ENCODE assay signal across 28 cellular contexts in genomic region chr1:230335861-230336549, GRCh38.
DNase-seq lines count a peak whose midpoint lies in the region; ATAC-seq and TF ChIP-seq lines count a peak whose summit lies in the region.
"Had no signal": no experiment of that assay in that cellular context is flagged by ENCODE, and none has a peak within 500 bp of the region (broad histone marks: within the 10 kb centered on the region; RNA-seq: fewer than 3 reads in every experiment).

No MANE protein-coding gene starts in this region.

- ATAC-seq in left lung (peak; percentile 36), mucosa of descending colon (no peak)
- ATAC-seq: lower lobe of right lung had no signal

- H3K27me3 Mint-ChIP-seq in chondrocyte (ENCODE audit: low read depth) = no peaks in the 10 kb centered on the region
- no peaks in the 10 kb centered on the region for H3K27me3 Mint-ChIP-seq in endodermal cell (ENCODE audit: insufficient read depth)

- H3K9me3 ChIP-seq in AG04450 (ENCODE audit: control insufficient read depth, insufficient read depth, low read length) (peaks cover 5% of the 10 kb centered on the region; the same call in 1 of the 2 replicates), left lung (no peaks in the 10 kb centered on the region), mucosa of descending colon (no peaks in the 10 kb centered on the region), endodermal cell (ENCODE audit: control insufficient read depth, low read length) (no peaks in the 10 kb centered on the region)
- H3K9me3 ChIP-seq: esophagus squamous epithelium, lower lobe of right lung, Peyer's patch, sigmoid colon, upper lobe of left lung had no signal

- H3K36me3 ChIP-seq in left lung (no peaks in the 10 kb centered on the region), mucosa of descending colon (ENCODE audit: low read depth) (no peaks in the 10 kb centered on the region), endodermal cell (ENCODE audit: control insufficient read depth, insufficient read depth, low read length) (no peaks in the 10 kb centered on the region)
- H3K36me3 ChIP-seq: esophagus squamous epithelium, lower lobe of right lung, Peyer's patch, sigmoid colon, upper lobe of left lung had no signal

- peak overlapping the region; percentile 8 for H3K27ac Mint-ChIP-seq in chondrocyte (ENCODE audit: unreplicated experiment)
- no peak overlapping the region for H3K27ac Mint-ChIP-seq in endodermal cell
- H3K27ac Mint-ChIP-seq: activated B cell treated with CpG ODN at 0.5 μM for 24 hours; activated CD4-positive, alpha-beta memory T cell treated with anti-CD3 and anti-CD28 coated beads, Interleukin-2, amount 10 ng/mL, durations not matched to agents 7 days and 5 days; activated naive CD4-positive, alpha-beta T cell treated with anti-CD3 and anti-CD28 coated beads for 36 hours; activated T-cell treated with anti-CD3 and anti-CD28 coated beads, Interleukin-2, amount 50 U/mL, for 24 hours; CD4-positive, alpha-beta memory T cell; immature natural killer cell; stimulated activated naive CD8-positive, alpha-beta T cell treated with anti-CD3 and anti-CD28 coated beads, Interleukin-15, Interleukin-2, amounts not matched to agents 100 ng/mL and 50 ng/mL, for 24 hours had no signal

- peak; percentile 30 for DNase-seq in AG04450 (ENCODE audit: low read depth, low spot score)
- peak; percentile 15 for DNase-seq in EL
- no peak for DNase-seq in chondrocyte (ENCODE audit: low spot score)
- DNase-seq in left lung = no peak
- no peak for DNase-seq in mucosa of descending colon
- no peak for DNase-seq in lower leg skin (ENCODE audit: low spot score in 2 of 2)
- DNase-seq in endodermal cell = no peak
- DNase-seq in GM10248 (ENCODE audit: extremely low spot score) = no peak
- DNase-seq: activated B cell treated with CpG ODN at 0.5 μM for 24 hours; activated CD4-positive, alpha-beta memory T cell treated with anti-CD3 and anti-CD28 coated beads, Interleukin-2, amount 10 ng/mL, durations not matched to agents 7 days and 5 days; activated naive CD4-positive, alpha-beta T cell treated with anti-CD3 and anti-CD28 coated beads for 36 hours; activated T-cell treated with anti-CD3 and anti-CD28 coated beads, Interleukin-2, amount 50 U/mL, for 24 hours; amygdala; CD4-positive, alpha-beta memory T cell; effector CD8-positive, alpha-beta T cell; esophagus squamous epithelium; immature natural killer cell; lower lobe of right lung; NCI-H1694 treated with DMSO at 0.1 percent for 48 hours; NCI-H2227 treated with DMSO at 0.1 percent for 48 hours; NK-92 treated with Interleukin-12 subunit alpha and Interleukin-12 subunit beta, amount 100 ng/mL, for 24 hours; Peyer's patch; sigmoid colon; stimulated activated CD4-positive, alpha-beta T cell treated with anti-CD3 and anti-CD28 coated beads, Interleukin-2, amount 100 ng/mL, for 24 hours; T-helper 9 cell; upper lobe of left lung had no signal

- H3K27me3 ChIP-seq in AG04450 (ENCODE audit: control insufficient read depth, insufficient read depth, low read length) (no peaks in the 10 kb centered on the region), left lung (peaks cover 0 to 14% of the 10 kb centered on the region in 2 donors), endodermal cell (ENCODE audit: control insufficient read depth, insufficient read depth, low read length, poor library complexity, severe bottlenecking) (no peaks in the 10 kb centered on the region)
- H3K27me3 ChIP-seq: Peyer's patch, sigmoid colon, upper lobe of left lung had no signal

- TF ChIP-seq POLR2A in lower leg skin (IDR thresholded peaks at IDR 0.05) = no peak

- H3K4me1 ChIP-seq in left lung (no peaks in the 10 kb centered on the region), mucosa of descending colon (ENCODE audit: low read depth) (no peaks in the 10 kb centered on the region), endodermal cell (ENCODE audit: control insufficient read depth, insufficient read depth, low read length) (no peaks in the 10 kb centered on the region)
- H3K4me1 ChIP-seq: esophagus squamous epithelium, lower lobe of right lung, Peyer's patch, upper lobe of left lung had no signal

- TF ChIP-seq CTCF in AG04450 (IDR thresholded peaks at IDR 0.05; ENCODE audit: low read depth, low read length) (no peak), chondrocyte (IDR thresholded peaks at IDR 0.05) (no peak), left lung (IDR thresholded peaks at IDR 0.05) (no peak), mucosa of descending colon (IDR thresholded peaks at IDR 0.05) (no peak), lower leg skin (IDR thresholded peaks at IDR 0.05) (no peak), endodermal cell (conservative IDR thresholded peaks at IDR 0.05) (no peak), GM10248 (IDR thresholded peaks at IDR 0.05; ENCODE audit: control extremely low read depth, extremely low read depth, low read depth, missing control alignments) (no peak)

- WGBS in lower leg skin, 2 donors = 65 to 71% methylated on average over 11 to 12 of the region's 12 CpGs
- 84 to 91% methylated on average over 4 to 12 of the region's 12 CpGs for WGBS in endodermal cell (ENCODE audit: insufficient coverage in 1 of 2, insufficient read length in 1 of 2), 2 experiments

- H3K9ac ChIP-seq in endodermal cell (ENCODE audit: extremely low read depth, low read length, poor library complexity, severe bottlenecking) = no peak overlapping the region

- H3K4me3 Mint-ChIP-seq in chondrocyte (ENCODE audit: unreplicated experiment) = no peak overlapping the region
- no peak overlapping the region for H3K4me3 Mint-ChIP-seq in endodermal cell
- H3K4me3 Mint-ChIP-seq: activated B cell treated with CpG ODN at 0.5 μM for 24 hours; activated CD4-positive, alpha-beta memory T cell treated with anti-CD3 and anti-CD28 coated beads, Interleukin-2, amount 10 ng/mL, durations not matched to agents 7 days and 5 days; activated naive CD4-positive, alpha-beta T cell treated with anti-CD3 and anti-CD28 coated beads for 36 hours; activated T-cell treated with anti-CD3 and anti-CD28 coated beads, Interleukin-2, amount 50 U/mL, for 24 hours; CD4-positive, alpha-beta memory T cell; central memory CD8-positive, alpha-beta T cell; immature natural killer cell; stimulated activated naive CD8-positive, alpha-beta T cell treated with anti-CD3 and anti-CD28 coated beads, Interleukin-15, Interleukin-2, amounts not matched to agents 100 ng/mL and 50 ng/mL, for 24 hours had no signal

- no peak overlapping the region for H3K4me3 ChIP-seq in AG04450 (ENCODE audit: low read depth, low read length)
- no peak overlapping the region for H3K4me3 ChIP-seq in left lung
- H3K4me3 ChIP-seq in mucosa of descending colon = no peak overlapping the region
- H3K4me3 ChIP-seq in lower leg skin (ENCODE audit: low read depth, poor library complexity, severe bottlenecking) = no peak overlapping the region
- no peak overlapping the region for H3K4me3 ChIP-seq in endodermal cell (ENCODE audit: low read length)
- H3K4me3 ChIP-seq: esophagus squamous epithelium, lower lobe of right lung, Peyer's patch, sigmoid colon, upper lobe of left lung had no signal

- H3K27ac ChIP-seq in AG04450 (ENCODE audit: low read depth, low read length) (peak overlapping the region; percentile 11), left lung (no peak overlapping the region), endodermal cell (ENCODE audit: low read depth, low read length) (no peak overlapping the region)
- H3K27ac ChIP-seq: esophagus squamous epithelium, lower lobe of right lung, Peyer's patch, sigmoid colon, upper lobe of left lung had no signal

- intact Hi-C loops in left lung (cut with DNase I) (no loop called here), mucosa of descending colon (cut with DNase I, micrococcal nuclease) (no loop called here), lower leg skin (cut with DNase I; ENCODE audit: low total_unique reads) (no loop called here)

- H3K36me3 Mint-ChIP-seq in chondrocyte (ENCODE audit: low read depth) (no peaks in the 10 kb centered on the region), endodermal cell (ENCODE audit: low read depth) (no peaks in the 10 kb centered on the region)
- H3K36me3 Mint-ChIP-seq: CD4-positive, alpha-beta memory T cell; immature natural killer cell had no signal

- POLR2A ChIA-PET in AG04450 (lab: Yijun Ruan, JAX) (interaction anchor here (0.8 kb wide), 1 partner anchor 18 kb away, joined by 3 read pairs; no protein-coding TSS in a partner anchor), GM10248 (lab: Yijun Ruan, JAX) (no interaction called here)

- CTCF ChIA-PET in AG04450 (lab: Charles Lee) (no interaction called here), GM10248 (lab: Yijun Ruan, JAX) (no interaction called here)

- peaks cover 34% of the 10 kb centered on the region for H3K4me1 Mint-ChIP-seq in chondrocyte (ENCODE audit: low read depth)
- peaks cover 3% of the 10 kb centered on the region for H3K4me1 Mint-ChIP-seq in endodermal cell
- H3K4me1 Mint-ChIP-seq: activated B cell treated with CpG ODN at 0.5 μM for 24 hours; activated CD4-positive, alpha-beta memory T cell treated with anti-CD3 and anti-CD28 coated beads, Interleukin-2, amount 10 ng/mL, durations not matched to agents 7 days and 5 days; CD4-positive, alpha-beta memory T cell; central memory CD8-positive, alpha-beta T cell had no signal

- H3K9me3 Mint-ChIP-seq in chondrocyte (ENCODE audit: low read depth) = peaks cover 4% of the 10 kb centered on the region
- H3K9me3 Mint-ChIP-seq in endodermal cell = no peaks in the 10 kb centered on the region
- H3K9me3 Mint-ChIP-seq: activated B cell treated with CpG ODN at 0.5 μM for 24 hours; activated CD4-positive, alpha-beta memory T cell treated with anti-CD3 and anti-CD28 coated beads, Interleukin-2, amount 10 ng/mL, durations not matched to agents 7 days and 5 days; activated naive CD4-positive, alpha-beta T cell treated with anti-CD3 and anti-CD28 coated beads for 36 hours; activated T-cell treated with anti-CD3 and anti-CD28 coated beads, Interleukin-2, amount 50 U/mL, for 24 hours; CD4-positive, alpha-beta memory T cell; central memory CD8-positive, alpha-beta T cell; immature natural killer cell; stimulated activated naive CD8-positive, alpha-beta T cell treated with anti-CD3 and anti-CD28 coated beads, Interleukin-15, Interleukin-2, amounts not matched to agents 100 ng/mL and 50 ng/mL, for 24 hours had no signal

Comparison
In these comparisons a context has a peak if more than half of its experiments do, and no peak if none do; other contexts are left out.
1. DNase-seq: peak in AG04450 (single experiment) and EL (single experiment); none in chondrocyte (single experiment), left lung (0 of 2), mucosa of descending colon (0 of 3), lower leg skin (0 of 2), endodermal cell (single experiment) and GM10248 (single experiment).